18 cellular contexts compared by ENCODE assay signal in the genomic region with DNA sequence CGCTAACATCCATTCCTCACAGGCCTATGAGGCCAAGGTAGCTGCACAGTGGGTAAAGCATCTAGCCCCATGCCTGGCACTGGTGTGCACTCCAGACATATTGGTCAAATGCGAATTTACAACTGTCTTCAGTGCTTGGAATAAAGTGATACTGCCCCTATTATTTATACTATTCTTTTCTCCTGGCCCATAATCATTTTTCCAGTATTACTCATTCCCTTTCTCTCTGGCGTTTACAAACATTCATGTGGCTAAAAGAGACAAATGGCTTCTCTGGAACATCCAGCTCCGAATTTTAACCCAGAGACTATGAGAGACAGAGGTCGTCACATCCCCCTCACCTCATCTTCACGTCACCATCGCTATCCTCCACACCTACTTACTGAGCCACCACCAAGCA.
"Had no signal": no experiment of that assay in that cellular context is flagged by ENCODE, and none has a peak within 500 bp of the region (broad histone marks: within the 10 kb centered on the region; RNA-seq: fewer than 3 reads in every experiment).

No MANE protein-coding gene starts in this region.

- ATAC-seq: activated CD4-positive, alpha-beta T cell treated with anti-CD3 and anti-CD28 coated beads for 36 hours; activated naive CD4-positive, alpha-beta T cell treated with anti-CD3 and anti-CD28 coated beads, Interleukin-2, amount 50 U/mL, for 72 hours; gastrocnemius medialis; naive thymus-derived CD8-positive, alpha-beta T cell; stimulated activated naive CD8-positive, alpha-beta T cell treated with anti-CD3 and anti-CD28 coated beads, Interleukin-15, Interleukin-2, amounts not matched to agents 100 U/mL and 50 U/mL, for 24 hours; WTC11 had no signal

- FAIRE-seq: colon had no signal

- H3K27me3 ChIP-seq: adrenal gland, gastrocnemius medialis, heart left ventricle, transverse colon, vagina had no signal

- H3K27ac ChIP-seq: adrenal gland, gastrocnemius medialis, transverse colon, vagina had no signal

- H3K4me3 ChIP-seq: adrenal gland, gastrocnemius medialis, heart left ventricle, transverse colon, vagina had no signal

- H3K36me3 ChIP-seq: adrenal gland, gastrocnemius medialis, transverse colon, vagina had no signal

- DNase-seq: activated CD4-positive, alpha-beta T cell treated with anti-CD3 and anti-CD28 coated beads for 36 hours; activated CD4-positive, alpha-beta T cell treated with anti-CD3 and anti-CD28 coated beads, Interleukin-2, amount 50 U/mL, for 48 hours; activated gamma-delta T cell treated with Interleukin-2 at 50 U/mL for 16 hours; adrenal gland; gastrocnemius medialis; kidney glomerular epithelial cell; naive thymus-derived CD8-positive, alpha-beta T cell; retina; stimulated activated CD4-positive, alpha-beta T cell treated with anti-CD3 and anti-CD28 coated beads, Interleukin-12 subunit alpha, Interleukin-12 subunit beta, amount 100 ng/mL, for 4 hours; stimulated activated CD4-positive, alpha-beta T cell treated with anti-CD3 and anti-CD28 coated beads, Interleukin-1b, Interleukin-23, amount 100 ng/mL, for 48 hours; stimulated activated naive CD8-positive, alpha-beta T cell treated with anti-CD3 and anti-CD28 coated beads, Interleukin-15, Interleukin-2, amounts not matched to agents 100 U/mL and 50 U/mL, for 24 hours; substantia nigra; transverse colon had no signal

- H3K9me3 ChIP-seq: adrenal gland, gastrocnemius medialis, heart left ventricle, transverse colon, vagina had no signal
